ENCODE assay signal across 16 cellular contexts in the genomic region with DNA sequence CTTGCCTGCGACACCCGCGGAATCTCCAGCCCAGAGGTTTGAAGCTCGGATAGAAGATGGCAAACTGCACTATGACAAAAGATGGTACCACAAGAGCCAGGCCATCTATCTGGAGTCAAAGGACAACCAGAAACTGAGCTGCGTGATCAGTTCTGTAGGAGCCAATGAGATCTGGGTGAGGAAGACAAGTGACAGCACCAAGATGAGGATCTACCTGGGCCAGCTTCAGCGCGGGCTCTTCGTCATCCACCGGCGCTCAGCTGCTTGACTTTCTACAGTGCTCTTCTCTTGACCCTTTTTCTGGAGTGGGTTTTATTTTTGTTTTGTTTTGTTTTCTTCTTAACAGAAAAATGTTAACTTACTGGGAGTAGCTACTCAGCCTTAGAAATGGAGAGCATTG. TPM values are rescaled to one million over a fixed set of nuclear protein-coding genes. Genes with fewer than 3 reads are reported as not detected.
"Had no signal": no experiment of that assay in that cellular context is flagged by ENCODE, and none has a peak within 500 bp of the region (broad histone marks: within the 10 kb centered on the region; RNA-seq: fewer than 3 reads in every experiment).

No MANE protein-coding gene starts in this region.

RNA-seq across cellular contexts. Expression of a gene that starts 24.0 kb away (rescaled TPM):
- total RNA-seq: stomach, subcutaneous adipose tissue, suprapubic skin, temporal lobe, testis, thoracic aorta, thyroid gland, tibial nerve, transverse colon, upper lobe of left lung, upper lobe of right lung, ureter, urinary bladder, uterus, vagina had no signal
- polyA plus RNA-seq: stomach, thymus, urinary bladder had no signal
